In genomic region chr6:25085761-25086160, GRCh38 we compare ENCODE assay signal across 11 cellular contexts.
DNase-seq lines count a peak whose midpoint lies in the region; ATAC-seq and TF ChIP-seq lines count a peak whose summit lies in the region.
"Had no signal": no experiment of that assay in that cellular context is flagged by ENCODE, and none has a peak within 500 bp of the region (broad histone marks: within the 10 kb centered on the region; RNA-seq: fewer than 3 reads in every experiment).

No MANE protein-coding gene starts in this region.

- CTCF ChIA-PET in activated CD8-positive, alpha-beta memory T cell treated with anti-CD3 and anti-CD28 coated beads, Interleukin-2, amount 10 ng/mL, durations not matched to agents 7 days and 5 days (lab: Charles Lee), result interaction anchor here (1.0 to 2.5 kb wide), 4 partner anchors 9 to 59 kb away, joined by 3 to 10 read pairs (median 4); no protein-coding TSS in a partner anchor

- ATAC-seq in activated CD8-positive, alpha-beta memory T cell treated with anti-CD3 and anti-CD28 coated beads, Interleukin-2, amount 10 ng/mL, durations not matched to agents 7 days and 5 days, result peak; percentile 69

- no peak for DNase-seq in activated CD8-positive, alpha-beta memory T cell treated with anti-CD3 and anti-CD28 coated beads, Interleukin-2, amount 10 ng/mL, durations not matched to agents 7 days and 5 days
- no peak for DNase-seq in activated CD8-positive, alpha-beta memory T cell treated with anti-CD3 and anti-CD28 coated beads, Interleukin-2, amount 50 U/mL, for 4 hours
- DNase-seq in OCI-M1 (lab: John Stamatoyannopoulos, UW), result peak; percentile 71
- DNase-seq in erythroblast (lab: John Stamatoyannopoulos, UW), result peak; percentile 7 to 15
- DNase-seq in pons (ENCODE audit: low spot score), result peak; percentile 14
- no peak for DNase-seq in midbrain (lab: John Stamatoyannopoulos, UW)
- DNase-seq in NCI-H1930 (lab: John Stamatoyannopoulos, UW), result no peak
- DNase-seq in activated T-helper 2 cell treated with anti-CD3 and anti-CD28 coated beads, Interferon-gamma antibody, Interleukin-2, Interleukin-4, amounts not matched to agents 10 μg/mL and 5 μg/mL and 100 μg/mL, durations not matched to agents 14 hours and 24 hours and 36 hours (ENCODE audit: low spot score), result no peak
- DNase-seq: NCI-H2029 treated with DMSO at 0.1 percent for 48 hours, trophoblast cell had no signal

- no peak overlapping the region for H3K4me3 Mint-ChIP-seq in activated CD8-positive, alpha-beta memory T cell treated with anti-CD3 and anti-CD28 coated beads, Interleukin-2, amount 10 ng/mL, durations not matched to agents 7 days and 5 days
- H3K4me3 Mint-ChIP-seq in activated T-helper 2 cell treated with anti-CD3 and anti-CD28 coated beads, Interferon-gamma antibody, Interleukin-2, Interleukin-4, amounts not matched to agents 10 μg/mL and 5 μg/mL and 100 μg/mL, durations not matched to agents 14 hours and 24 hours and 36 hours (ENCODE audit: low read depth), result no peak overlapping the region
- H3K4me3 Mint-ChIP-seq: neural crest cell had no signal

- peak overlapping the region; percentile 38 for H3K27ac Mint-ChIP-seq in activated CD8-positive, alpha-beta memory T cell treated with anti-CD3 and anti-CD28 coated beads, Interleukin-2, amount 10 ng/mL, durations not matched to agents 7 days and 5 days
- no peak overlapping the region for H3K27ac Mint-ChIP-seq in activated T-helper 2 cell treated with anti-CD3 and anti-CD28 coated beads, Interferon-gamma antibody, Interleukin-2, Interleukin-4, amounts not matched to agents 10 μg/mL and 5 μg/mL and 100 μg/mL, durations not matched to agents 14 hours and 24 hours and 36 hours

- H3K9me3 Mint-ChIP-seq in activated CD8-positive, alpha-beta memory T cell treated with anti-CD3 and anti-CD28 coated beads, Interleukin-2, amount 10 ng/mL, durations not matched to agents 7 days and 5 days (ENCODE audit: low read depth), result no peaks in the 10 kb centered on the region
- no peaks in the 10 kb centered on the region for H3K9me3 Mint-ChIP-seq in activated T-helper 2 cell treated with anti-CD3 and anti-CD28 coated beads, Interferon-gamma antibody, Interleukin-2, Interleukin-4, amounts not matched to agents 10 μg/mL and 5 μg/mL and 100 μg/mL, durations not matched to agents 14 hours and 24 hours and 36 hours
- H3K9me3 Mint-ChIP-seq: neural crest cell had no signal

- peaks cover 37% of the 10 kb centered on the region for H3K36me3 Mint-ChIP-seq in activated CD8-positive, alpha-beta memory T cell treated with anti-CD3 and anti-CD28 coated beads, Interleukin-2, amount 10 ng/mL, durations not matched to agents 7 days and 5 days
- peaks cover 45% of the 10 kb centered on the region for H3K36me3 Mint-ChIP-seq in activated T-helper 2 cell treated with anti-CD3 and anti-CD28 coated beads, Interferon-gamma antibody, Interleukin-2, Interleukin-4, amounts not matched to agents 10 μg/mL and 5 μg/mL and 100 μg/mL, durations not matched to agents 14 hours and 24 hours and 36 hours (ENCODE audit: low read depth)

- TF ChIP-seq POLR2A in erythroblast (IDR thresholded peaks at IDR 0.05; ENCODE audit: low read length), result no peak

- H3K4me1 Mint-ChIP-seq in activated CD8-positive, alpha-beta memory T cell treated with anti-CD3 and anti-CD28 coated beads, Interleukin-2, amount 10 ng/mL, durations not matched to agents 7 days and 5 days, result peaks cover 14% of the 10 kb centered on the region
- peaks cover 21% of the 10 kb centered on the region for H3K4me1 Mint-ChIP-seq in activated T-helper 2 cell treated with anti-CD3 and anti-CD28 coated beads, Interferon-gamma antibody, Interleukin-2, Interleukin-4, amounts not matched to agents 10 μg/mL and 5 μg/mL and 100 μg/mL, durations not matched to agents 14 hours and 24 hours and 36 hours (ENCODE audit: low read depth)
- H3K4me1 Mint-ChIP-seq: neural crest cell had no signal

- H3K27me3 Mint-ChIP-seq in activated CD8-positive, alpha-beta memory T cell treated with anti-CD3 and anti-CD28 coated beads, Interleukin-2, amount 10 ng/mL, durations not matched to agents 7 days and 5 days, result no peaks in the 10 kb centered on the region
- H3K27me3 Mint-ChIP-seq in activated T-helper 2 cell treated with anti-CD3 and anti-CD28 coated beads, Interferon-gamma antibody, Interleukin-2, Interleukin-4, amounts not matched to agents 10 μg/mL and 5 μg/mL and 100 μg/mL, durations not matched to agents 14 hours and 24 hours and 36 hours (ENCODE audit: low read depth), result no peaks in the 10 kb centered on the region

- intact Hi-C loops in activated T-helper 2 cell treated with anti-CD3 and anti-CD28 coated beads, Interferon-gamma antibody, Interleukin-2, Interleukin-4, amounts not matched to agents 10 μg/mL and 5 μg/mL and 100 μg/mL, durations not matched to agents 14 hours and 24 hours and 36 hours (cut with micrococcal nuclease), result loop anchor here (5.0 kb wide), 1 partner anchor 92 kb away; no protein-coding TSS in a partner anchor

Comparison
In these comparisons a context has a peak if more than half of its experiments do, and no peak if none do; other contexts are left out.
1. DNase-seq: peak in OCI-M1 (single experiment), erythroblast (2 of 2) and pons (single experiment); none in activated CD8-positive, alpha-beta memory T cell treated with anti-CD3 and anti-CD28 coated beads, Interleukin-2, amount 10 ng/mL, durations not matched to agents 7 days and 5 days (single experiment), activated CD8-positive, alpha-beta memory T cell treated with anti-CD3 and anti-CD28 coated beads, Interleukin-2, amount 50 U/mL, for 4 hours (single experiment), midbrain (single experiment), NCI-H1930 (0 of 2) and activated T-helper 2 cell treated with anti-CD3 and anti-CD28 coated beads, Interferon-gamma antibody, Interleukin-2, Interleukin-4, amounts not matched to agents 10 μg/mL and 5 μg/mL and 100 μg/mL, durations not matched to agents 14 hours and 24 hours and 36 hours (single experiment).